Comparison of ENCODE assay signal across 18 cellular contexts in genomic region chr19:32289566-32290210, GRCh38.
"Had no signal": no experiment of that assay in that cellular context is flagged by ENCODE, and none has a peak within 500 bp of the region (broad histone marks: within the 10 kb centered on the region; RNA-seq: fewer than 3 reads in every experiment).

No MANE protein-coding gene starts in this region.

- ATAC-seq: activated CD4-positive, alpha-beta T cell treated with anti-CD3 and anti-CD28 coated beads for 36 hours; activated CD8-positive, alpha-beta memory T cell treated with anti-CD3 and anti-CD28 coated beads, Interleukin-2, amount 10 ng/mL, durations not matched to agents 7 days and 5 days; naive thymus-derived CD8-positive, alpha-beta T cell; right lobe of liver had no signal

- H3K4me1 Mint-ChIP-seq: activated CD4-positive, alpha-beta memory T cell treated with anti-CD3 and anti-CD28 coated beads, Interleukin-2, amount 10 ng/mL, durations not matched to agents 7 days and 5 days; activated CD4-positive, alpha-beta T cell treated with anti-CD3 and anti-CD28 coated beads for 36 hours; activated CD8-positive, alpha-beta memory T cell treated with anti-CD3 and anti-CD28 coated beads, Interleukin-2, amount 10 ng/mL, durations not matched to agents 7 days and 5 days; activated naive CD8-positive, alpha-beta T cell treated with anti-CD3 and anti-CD28 coated beads for 36 hours had no signal

- H3K36me3 ChIP-seq: right lobe of liver, upper lobe of left lung had no signal

- H3K27me3 ChIP-seq: right lobe of liver, testis, upper lobe of left lung had no signal

- H3K27ac Mint-ChIP-seq: activated CD4-positive, alpha-beta memory T cell treated with anti-CD3 and anti-CD28 coated beads, Interleukin-2, amount 10 ng/mL, durations not matched to agents 7 days and 5 days; activated CD4-positive, alpha-beta T cell treated with anti-CD3 and anti-CD28 coated beads for 36 hours; activated CD8-positive, alpha-beta memory T cell treated with anti-CD3 and anti-CD28 coated beads, Interleukin-2, amount 10 ng/mL, durations not matched to agents 7 days and 5 days; activated naive CD8-positive, alpha-beta T cell treated with anti-CD3 and anti-CD28 coated beads for 36 hours; naive thymus-derived CD8-positive, alpha-beta T cell had no signal

- H3K4me3 ChIP-seq: right lobe of liver, testis, upper lobe of left lung had no signal

- H3K9me3 Mint-ChIP-seq: activated CD4-positive, alpha-beta memory T cell treated with anti-CD3 and anti-CD28 coated beads, Interleukin-2, amount 10 ng/mL, durations not matched to agents 7 days and 5 days; activated naive CD8-positive, alpha-beta T cell treated with anti-CD3 and anti-CD28 coated beads for 36 hours; naive thymus-derived CD8-positive, alpha-beta T cell had no signal

- H3K27me3 Mint-ChIP-seq: activated CD4-positive, alpha-beta memory T cell treated with anti-CD3 and anti-CD28 coated beads, Interleukin-2, amount 10 ng/mL, durations not matched to agents 7 days and 5 days had no signal

- H3K36me3 Mint-ChIP-seq: activated CD8-positive, alpha-beta memory T cell treated with anti-CD3 and anti-CD28 coated beads, Interleukin-2, amount 10 ng/mL, durations not matched to agents 7 days and 5 days; activated naive CD8-positive, alpha-beta T cell treated with anti-CD3 and anti-CD28 coated beads for 36 hours; naive thymus-derived CD8-positive, alpha-beta T cell had no signal

- H3K27ac ChIP-seq: right lobe of liver, testis, upper lobe of left lung had no signal

- H3K4me3 Mint-ChIP-seq: activated CD4-positive, alpha-beta memory T cell treated with anti-CD3 and anti-CD28 coated beads, Interleukin-2, amount 10 ng/mL, durations not matched to agents 7 days and 5 days; activated CD4-positive, alpha-beta T cell treated with anti-CD3 and anti-CD28 coated beads for 36 hours; activated CD8-positive, alpha-beta memory T cell treated with anti-CD3 and anti-CD28 coated beads, Interleukin-2, amount 10 ng/mL, durations not matched to agents 7 days and 5 days; activated naive CD8-positive, alpha-beta T cell treated with anti-CD3 and anti-CD28 coated beads for 36 hours; naive thymus-derived CD8-positive, alpha-beta T cell had no signal

- H3K4me1 ChIP-seq: right lobe of liver, testis, upper lobe of left lung had no signal

- H3K9me3 ChIP-seq: right lobe of liver, testis, upper lobe of left lung had no signal

- DNase-seq: activated CD4-positive, alpha-beta memory T cell treated with anti-CD3 and anti-CD28 coated beads, Interleukin-2, amount 10 ng/mL, durations not matched to agents 7 days and 5 days; activated CD4-positive, alpha-beta T cell treated with anti-CD3 and anti-CD28 coated beads for 36 hours; activated CD8-positive, alpha-beta memory T cell treated with anti-CD3 and anti-CD28 coated beads, Interleukin-2, amount 10 ng/mL, durations not matched to agents 7 days and 5 days; activated naive CD4-positive, alpha-beta T cell; activated naive CD8-positive, alpha-beta T cell treated with anti-CD3 and anti-CD28 coated beads for 36 hours; amygdala; dermis blood vessel endothelial cell; effector memory CD4-positive, alpha-beta T cell; foreskin fibroblast; mesendoderm; naive thymus-derived CD8-positive, alpha-beta T cell; right lobe of liver; small intestine; stimulated activated CD4-positive, alpha-beta T cell treated with anti-CD3 and anti-CD28 coated beads, Interleukin-15, amount 100 ng/mL, for 24 hours; stimulated activated CD4-positive, alpha-beta T cell treated with anti-CD3 and anti-CD28 coated beads, Interleukin-2, amount 100 ng/mL, for 48 hours; T-helper 2 cell; testis; upper lobe of left lung had no signal
